ENCODE assay signal across 8 cellular contexts in genomic region chr15:62389887-62390792, GRCh38. TPM values are rescaled to one million over a fixed set of nuclear protein-coding genes. Genes with fewer than 3 reads are reported as not detected.
A peak's percentile ranks its signal among the peaks of the same experiment; 100 is the strongest.
DNase-seq lines count a peak whose midpoint lies in the region; ATAC-seq and TF ChIP-seq lines count a peak whose summit lies in the region.

Gene TLN2, plus strand, starts transcription at chr15:62390550.

- H3K4me1 ChIP-seq in duodenal mucosa (ENCODE audit: control insufficient read depth in 1 of 2, insufficient read depth in 2 of 2, low read length in 2 of 2) = peaks cover 13 to 14% of the 10 kb centered on the region in 2 donors
- peaks cover 16% of the 10 kb centered on the region for H3K4me1 ChIP-seq in lower lobe of right lung

- H3K27ac ChIP-seq in duodenal mucosa (ENCODE audit: low read depth, low read length) = peak within 1 kb of the TSS; percentile 43
- peak within 1 kb of the TSS; percentile 82 for H3K27ac ChIP-seq in lower lobe of right lung

- H3K36me3 ChIP-seq in duodenal mucosa (ENCODE audit: control insufficient read depth in 1 of 2, insufficient read depth in 2 of 2, low read length in 2 of 2) (no peaks in the 10 kb centered on the region), lower lobe of right lung (no peaks in the 10 kb centered on the region)

- DNase-seq in AG08395 (ENCODE audit: low spot score) (peak; percentile 87), NCI-H345 treated with DMSO at 0.1 percent for 48 hours (lab: John Stamatoyannopoulos, UW; ENCODE audit: unreplicated experiment) (peak; percentile 26), lower lobe of right lung (peak; percentile 78)
- peak; percentile 65 to 71 for DNase-seq in activated CD4-positive, alpha-beta T cell treated with anti-CD3 and anti-CD28 coated beads, Interleukin-2, amount 50 U/mL, for 48 hours
- peak; percentile 15 to 51 (median 28) for DNase-seq in stimulated activated CD4-positive, alpha-beta T cell treated with anti-CD3 and anti-CD28 coated beads, TNF-alpha, amount 100 ng/mL, for 4 hours (ENCODE audit: low read depth in 3 of 3)

- peaks cover 0 to 5% of the 10 kb centered on the region in 2 donors for H3K27me3 ChIP-seq in duodenal mucosa (ENCODE audit: control insufficient read depth in 1 of 2, insufficient read depth in 2 of 2, low read length in 2 of 2)
- H3K27me3 ChIP-seq in lower lobe of right lung (ENCODE audit: low read depth) = peaks cover 3% of the 10 kb centered on the region

- intact Hi-C loops in lower lobe of right lung (cut with DNase I) = no loop called here

- peak within 1 kb of the TSS; percentile 84 to 87 for H3K9ac ChIP-seq in duodenal mucosa (ENCODE audit: low read depth in 1 of 2, low read length in 2 of 2)

- no peaks in the 10 kb centered on the region for H3K9me3 ChIP-seq in duodenal mucosa (ENCODE audit: control insufficient read depth in 1 of 2, low read length in 2 of 2)
- no peaks in the 10 kb centered on the region for H3K9me3 ChIP-seq in lower lobe of right lung

- H3K4me3 ChIP-seq in duodenal mucosa (ENCODE audit: low read depth in 1 of 2, low read length in 2 of 2) = peak within 1 kb of the TSS; percentile 88 to 90
- H3K4me3 ChIP-seq in lower lobe of right lung = peak within 1 kb of the TSS; percentile 94

- no peak for TF ChIP-seq CTCF in lower lobe of right lung (IDR thresholded peaks at IDR 0.05)

- peak; percentile 78 for ATAC-seq in GM18861 (IDR thresholded peaks at IDR 0.05; ENCODE audit: unreplicated experiment)
- ATAC-seq in HG03060 (IDR thresholded peaks at IDR 0.05; ENCODE audit: low read depth, unreplicated experiment) = peak; percentile 42
- peak; percentile 95 to 97 for ATAC-seq in lower lobe of right lung

RNA-seq across cellular contexts. Expression of gene TLN2, which starts in this region (rescaled TPM):
- 7.2 TPM for total RNA-seq in lower lobe of right lung

Comparison
In these comparisons a context has a peak if more than half of its experiments do, and no peak if none do; other contexts are left out.
1. Peak in every context shown above with its lines: DNase-seq, ATAC-seq, H3K4me3 ChIP-seq and H3K27ac ChIP-seq.
2. DNase-seq: peak in every context shown above with its lines; median percentile 87 in AG08395; 78 in lower lobe of right lung; 68 in activated CD4-positive, alpha-beta T cell treated with anti-CD3 and anti-CD28 coated beads, Interleukin-2, amount 50 U/mL, for 48 hours; 28 in stimulated activated CD4-positive, alpha-beta T cell treated with anti-CD3 and anti-CD28 coated beads, TNF-alpha, amount 100 ng/mL, for 4 hours; 26 in NCI-H345 treated with DMSO at 0.1 percent for 48 hours.
3. ATAC-seq: peak in every context shown above with its lines; median percentile 96 in lower lobe of right lung; 78 in GM18861; 42 in HG03060.